ENCODE assay signal across 2 cellular contexts in genomic region chr14:64510127-64510808, GRCh38.
TF ChIP-seq lines count a peak whose summit lies in the region.

No MANE protein-coding gene starts in this region.

TF ChIP-seq in SK-N-SH, 30 proteins besides CTCF, POLR2A, EP300 and RAD21:
- TF ChIP-seq MEF2A (IDR thresholded peaks at IDR 0.05; ENCODE audit: borderline replicate concordance, low read depth) (no peak), MXI1 (IDR thresholded peaks at IDR 0.05; ENCODE audit: low read depth, low read length) (no peak), MAX (IDR thresholded peaks at IDR 0.05; ENCODE audit: low read depth) (no peak), POLR2AphosphoS5 (IDR thresholded peaks at IDR 0.05; ENCODE audit: low read depth, low read length) (no peak), CHD2 (IDR thresholded peaks at IDR 0.05; ENCODE audit: low read length, partially characterized antibody) (no peak)

TF ChIP-seq in endothelial cell of umbilical vein, 7 proteins besides CTCF, POLR2A, EP300 and RAD21:
- no peak for TF ChIP-seq GATA2 (IDR thresholded peaks at IDR 0.05; ENCODE audit: insufficient read depth, insufficient read length, low read depth, low read length)
- TF ChIP-seq FOS (IDR thresholded peaks at IDR 0.05; ENCODE audit: borderline replicate concordance, insufficient read depth, low read length): no peak
- no peak for TF ChIP-seq MYC (IDR thresholded peaks at IDR 0.05; ENCODE audit: low read depth, low read length)
